ENCODE assay signal across 8 cellular contexts in the genomic region with DNA sequence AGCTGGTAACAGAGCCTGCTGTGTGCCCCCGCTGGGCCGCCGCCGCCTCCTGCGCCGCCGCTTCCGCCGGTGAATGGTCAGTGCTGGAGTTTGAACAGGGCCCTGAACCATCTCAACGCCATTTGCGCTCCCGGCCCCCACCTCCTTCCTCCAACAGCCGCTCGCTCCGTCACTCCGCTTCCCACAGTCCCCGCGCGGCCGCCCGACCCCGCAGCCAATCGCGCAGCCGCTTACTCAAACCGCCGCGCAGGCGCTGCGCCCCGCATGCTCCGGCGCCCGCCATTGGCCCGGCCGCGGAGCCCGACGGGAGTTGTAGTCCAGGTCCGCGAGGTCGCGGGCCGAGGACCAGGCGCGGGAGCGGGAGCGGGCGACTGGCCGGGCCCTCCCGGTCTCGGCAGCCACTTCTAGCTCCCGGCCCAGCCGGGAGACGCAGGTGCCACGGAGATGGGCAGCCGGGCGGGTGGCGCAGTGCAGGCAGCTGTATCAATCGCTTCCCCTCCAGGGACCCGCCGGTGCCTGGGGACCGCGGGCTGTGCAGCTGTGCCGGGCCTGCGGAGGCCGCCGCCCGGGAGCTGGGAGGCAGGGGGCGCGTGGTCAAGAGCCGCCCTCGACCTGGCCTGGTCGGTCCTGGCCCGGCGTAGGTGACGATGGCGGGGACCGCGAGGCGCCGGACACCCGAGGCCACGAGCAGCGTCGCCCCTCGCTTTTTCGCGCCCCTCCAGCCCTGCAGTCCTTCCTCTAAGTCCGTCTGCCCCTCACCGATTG. TPM values are rescaled to one million over a fixed set of nuclear protein-coding genes. Genes with fewer than 3 reads are reported as not detected.
A peak's percentile ranks its signal among the peaks of the same experiment; 100 is the strongest.
DNase-seq lines count a peak whose midpoint lies in the region; ATAC-seq and TF ChIP-seq lines count a peak whose summit lies in the region.

A gene with protein sequence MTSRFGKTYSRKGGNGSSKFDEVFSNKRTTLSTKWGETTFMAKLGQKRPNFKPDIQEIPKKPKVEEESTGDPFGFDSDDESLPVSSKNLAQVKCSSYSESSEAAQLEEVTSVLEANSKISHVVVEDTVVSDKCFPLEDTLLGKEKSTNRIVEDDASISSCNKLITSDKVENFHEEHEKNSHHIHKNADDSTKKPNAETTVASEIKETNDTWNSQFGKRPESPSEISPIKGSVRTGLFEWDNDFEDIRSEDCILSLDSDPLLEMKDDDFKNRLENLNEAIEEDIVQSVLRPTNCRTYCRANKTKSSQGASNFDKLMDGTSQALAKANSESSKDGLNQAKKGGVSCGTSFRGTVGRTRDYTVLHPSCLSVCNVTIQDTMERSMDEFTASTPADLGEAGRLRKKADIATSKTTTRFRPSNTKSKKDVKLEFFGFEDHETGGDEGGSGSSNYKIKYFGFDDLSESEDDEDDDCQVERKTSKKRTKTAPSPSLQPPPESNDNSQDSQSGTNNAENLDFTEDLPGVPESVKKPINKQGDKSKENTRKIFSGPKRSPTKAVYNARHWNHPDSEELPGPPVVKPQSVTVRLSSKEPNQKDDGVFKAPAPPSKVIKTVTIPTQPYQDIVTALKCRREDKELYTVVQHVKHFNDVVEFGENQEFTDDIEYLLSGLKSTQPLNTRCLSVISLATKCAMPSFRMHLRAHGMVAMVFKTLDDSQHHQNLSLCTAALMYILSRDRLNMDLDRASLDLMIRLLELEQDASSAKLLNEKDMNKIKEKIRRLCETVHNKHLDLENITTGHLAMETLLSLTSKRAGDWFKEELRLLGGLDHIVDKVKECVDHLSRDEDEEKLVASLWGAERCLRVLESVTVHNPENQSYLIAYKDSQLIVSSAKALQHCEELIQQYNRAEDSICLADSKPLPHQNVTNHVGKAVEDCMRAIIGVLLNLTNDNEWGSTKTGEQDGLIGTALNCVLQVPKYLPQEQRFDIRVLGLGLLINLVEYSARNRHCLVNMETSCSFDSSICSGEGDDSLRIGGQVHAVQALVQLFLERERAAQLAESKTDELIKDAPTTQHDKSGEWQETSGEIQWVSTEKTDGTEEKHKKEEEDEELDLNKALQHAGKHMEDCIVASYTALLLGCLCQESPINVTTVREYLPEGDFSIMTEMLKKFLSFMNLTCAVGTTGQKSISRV (N-terminal part only) (minus strand): TSS at position 173 of the 765 bp plus-strand sequence. CDS start 3,723 bp downstream, outside the sequence.

- peak; percentile 56 for DNase-seq in AG04450 (ENCODE audit: low read depth, low spot score)
- DNase-seq in NCI-H2196 treated with DMSO at 0.1 percent for 48 hours (lab: John Stamatoyannopoulos, UW; ENCODE audit: unreplicated experiment): peak; percentile 69
- peak; percentile 92 for DNase-seq in mammary epithelial cell

- H3K4me1 ChIP-seq in mammary epithelial cell (ENCODE audit: insufficient read depth, low read length): peaks cover 10% of the 10 kb centered on the region
- H3K4me1 ChIP-seq in iPS-20b (ENCODE audit: insufficient read depth, low read length): peaks cover 13% of the 10 kb centered on the region; the same call in 1 of the 2 replicates

- H3K79me2 ChIP-seq in mammary epithelial cell (ENCODE audit: insufficient read depth, low read length): peaks cover 83% of the 10 kb centered on the region

- in situ Hi-C loops in mammary epithelial cell (cut with MboI; ENCODE audit: low sequenced_read_pairs in 2 of 2): no loop called here

- CTCF ChIA-PET in AG04450 (lab: Charles Lee): interaction anchor here (0.6 to 2.0 kb wide), 3 partner anchors 62 to 122 kb away, joined by 4 to 7 read pairs (median 4); no protein-coding TSS in a partner anchor
- CTCF ChIA-PET in mammary epithelial cell (lab: Charles Lee; ENCODE audit: low non-redundant PET): no interaction called here

- POLR2A ChIA-PET in AG04450 (lab: Yijun Ruan, JAX): interaction anchor here (1.9 kb wide), 1 partner anchor 15 kb away, joined by 6 read pairs; no protein-coding TSS in a partner anchor

- peak within 1 kb of the TSS; percentile 94 for H2AFZ ChIP-seq in mammary epithelial cell (ENCODE audit: low read depth, low read length)

- BruUV-seq in mammary epithelial cell (replicated peaks; lab: Mats Ljungman, UMichigan): no TSS peak

- 0% methylated on average over 12 of the region's 91 CpGs for WGBS in mammary epithelial cell (ENCODE audit: low coverage, missing lambda C conversion rate)

- H3K27me3 ChIP-seq in AG04450 (ENCODE audit: control insufficient read depth, insufficient read depth, low read length): no peaks in the 10 kb centered on the region
- no peaks in the 10 kb centered on the region for H3K27me3 ChIP-seq in mammary epithelial cell (ENCODE audit: insufficient read depth, low read length)
- H3K27me3 ChIP-seq in iPS-20b (ENCODE audit: insufficient read depth, low read length): peaks cover 7% of the 10 kb centered on the region; the same call in 1 of the 2 replicates

- peak within 1 kb of the TSS; percentile 87 for H3K4me2 ChIP-seq in mammary epithelial cell (ENCODE audit: insufficient read depth, low read depth, low read length)

- dilution Hi-C loops in mammary epithelial cell (cut with HindIII; ENCODE audit: low sequenced_read_pairs): loop anchor here (10.0 kb wide), 1 partner anchor 47 kb away; no protein-coding TSS in a partner anchor

- peak within 1 kb of the TSS; percentile 69 for H3K27ac ChIP-seq in AG04450 (ENCODE audit: low read depth, low read length)
- H3K27ac ChIP-seq in mammary epithelial cell (ENCODE audit: insufficient read depth, low read depth, low read length): peak within 1 kb of the TSS; percentile 77
- H3K27ac ChIP-seq in iPS-20b (ENCODE audit: low read length): peak within 1 kb of the TSS; percentile 67
- peak within 1 kb of the TSS; percentile 82 to 99 (median 98) for H3K27ac ChIP-seq in skin epidermis

- H3K9ac ChIP-seq in mammary epithelial cell (ENCODE audit: insufficient read depth, low read length): peak within 1 kb of the TSS; percentile 89
- peak within 1 kb of the TSS; percentile 95; the same call in 1 of the 2 replicates for H3K9ac ChIP-seq in iPS-20b (ENCODE audit: low read depth, low read length)

- H3K36me3 ChIP-seq in mammary epithelial cell (ENCODE audit: insufficient read depth, low read length) (no peaks in the 10 kb centered on the region), iPS-20b (ENCODE audit: insufficient read depth, low read depth, low read length) (peaks cover 21% of the 10 kb centered on the region)

- H3K4me3 ChIP-seq in AG04450 (ENCODE audit: low read depth, low read length) (peak within 1 kb of the TSS; percentile 87), WI38 (ENCODE audit: low read depth, low read length) (peak within 1 kb of the TSS; percentile 85), mammary epithelial cell (replicated peaks in 1 of 3; ENCODE audit: insufficient read depth in 1 of 3, low read depth in 2 of 3, low read length in 3 of 3) (peak within 1 kb of the TSS; percentile 84 to 96 (median 96)), iPS-20b (ENCODE audit: low read length) (peak within 1 kb of the TSS; percentile 98), skin epidermis (peak within 1 kb of the TSS; percentile 81 to 99 (median 92))

- ATAC-seq in GM18907 (IDR thresholded peaks at IDR 0.05; ENCODE audit: unreplicated experiment) (peak; percentile 95), HG03139 (IDR thresholded peaks at IDR 0.05; ENCODE audit: unreplicated experiment) (peak; percentile 94)

- H3K9me3 ChIP-seq in AG04450 (ENCODE audit: control insufficient read depth, insufficient read depth, low read length) (no peaks in the 10 kb centered on the region), mammary epithelial cell (replicated peaks; ENCODE audit: insufficient read depth, low read length) (no peaks in the 10 kb centered on the region), iPS-20b (ENCODE audit: insufficient read depth, low read depth, low read length) (no peaks in the 10 kb centered on the region)

- TF ChIP-seq CTCF in AG04450 (IDR thresholded peaks at IDR 0.05; ENCODE audit: low read depth, low read length) (no peak), WI38 (IDR thresholded peaks at IDR 0.05; ENCODE audit: low read depth, low read length) (no peak), mammary epithelial cell (conservative IDR thresholded peaks at IDR 0.05 in 1 of 2, IDR thresholded peaks at IDR 0.05 in 1 of 2; ENCODE audit: extremely low read depth in 1 of 2, insufficient read depth in 1 of 2, low read depth in 1 of 2, low read length in 2 of 2) (no peak)

- intact Hi-C loops in mammary epithelial cell (cut with micrococcal nuclease): loop anchor here (1.0 to 5.0 kb wide), 3 partner anchors 120 to 165 kb away; no protein-coding TSS in a partner anchor

- peaks cover 2% of the 10 kb centered on the region for H4K20me1 ChIP-seq in mammary epithelial cell (ENCODE audit: insufficient read depth, low read length)

RNA-seq across cellular contexts. Expression of the gene that starts here (rescaled TPM):
- polyA plus RNA-seq in AG04450 (2011; rRNA removed): 20.0 and 24.5 TPM in 2 replicates
- polyA minus RNA-seq in AG04450 (2011; rRNA and poly(A)+ RNA removed): 25.9 and 32.9 TPM in 2 replicates
- 10 to 100 TPM; 37.5 to 37.8 TPM for total RNA-seq in mammary epithelial cell
- polyA plus RNA-seq in mammary epithelial cell: 12.2 TPM
- 60.3 TPM for polyA minus RNA-seq in mammary epithelial cell

Comparison
In these comparisons a context has a peak if more than half of its experiments do, and no peak if none do; other contexts are left out.
1. Peak in every context shown above with its lines: DNase-seq, ATAC-seq, H3K4me3 ChIP-seq and H3K27ac ChIP-seq.